ENCODE assay signal across 14 cellular contexts in genomic region chr5:141729387-141730006, GRCh38.
"Had no signal": no experiment of that assay in that cellular context is flagged by ENCODE, and none has a peak within 500 bp of the region (broad histone marks: within the 10 kb centered on the region; RNA-seq: fewer than 3 reads in every experiment).

No MANE protein-coding gene starts in this region.

- H3K27ac ChIP-seq: breast epithelium, testis had no signal

- H3K9me3 ChIP-seq: breast epithelium, testis had no signal

- DNase-seq: activated CD4-positive, alpha-beta memory T cell treated with anti-CD3 and anti-CD28 coated beads for 36 hours; activated gamma-delta T cell treated with Interleukin-2 at 50 U/mL for 16 hours; activated naive CD8-positive, alpha-beta T cell treated with anti-CD3 and anti-CD28 coated beads for 36 hours; activated T-cell treated with anti-CD3 and anti-CD28 coated beads, Interleukin-2, amount 50 U/mL, for 4 hours; aorta; endodermal cell; erythroblast; retina; stimulated activated CD4-positive, alpha-beta T cell treated with anti-CD3 and anti-CD28 coated beads, Interleukin-15, amount 100 ng/mL, for 24 hours; stimulated activated CD4-positive, alpha-beta T cell treated with anti-CD3 and anti-CD28 coated beads, Interleukin-4, amount 100 ng/mL, for 24 hours; stimulated activated naive CD8-positive, alpha-beta T cell treated with anti-CD3 and anti-CD28 coated beads, Interleukin-15, amount 100 ng/mL, for 72 hours; T1000; testis had no signal

- H3K36me3 ChIP-seq: breast epithelium had no signal

- H3K4me1 ChIP-seq: breast epithelium, testis had no signal

- ATAC-seq: activated T-cell treated with anti-CD3 and anti-CD28 coated beads, Interleukin-2, amount 50 U/mL, for 4 hours; stimulated activated naive CD8-positive, alpha-beta T cell treated with anti-CD3 and anti-CD28 coated beads, Interleukin-15, amount 100 ng/mL, for 72 hours had no signal

- H3K27me3 ChIP-seq: breast epithelium, testis had no signal

- H3K4me3 ChIP-seq: breast epithelium, testis had no signal
